6 cellular contexts compared by ENCODE assay signal in genomic region chr6:30615958-30616810, GRCh38. TPM values are rescaled to one million over a fixed set of nuclear protein-coding genes. Genes with fewer than 3 reads are reported as not detected.
A peak's percentile ranks its signal among the peaks of the same experiment; 100 is the strongest.
DNase-seq lines count a peak whose midpoint lies in the region; ATAC-seq and TF ChIP-seq lines count a peak whose summit lies in the region.

No MANE protein-coding gene starts in this region.

- CTCF ChIA-PET in Panc1 (lab: Charles Lee) = no interaction called here

- DNase-seq in HFF-Myc (ENCODE audit: extremely low read depth, low read depth) (no peak), Panc1 (ENCODE audit: low read depth, low spot score) (no peak), posterior vena cava (ENCODE audit: low spot score) (peak; percentile 37), occipital lobe (lab: John Stamatoyannopoulos, UW) (no peak)
- DNase-seq in effector memory CD8-positive, alpha-beta T cell = peak; percentile 41 to 50 (median 45)

- intact Hi-C loops in Panc1 (cut with micrococcal nuclease; ENCODE audit: unreplicated experiment) = no loop called here
- intact Hi-C loops in posterior vena cava (cut with DNase I) = no loop called here

- H3K4me1 ChIP-seq in Panc1 (ENCODE audit: control insufficient read depth, insufficient read depth, low read length) = peaks cover 32% of the 10 kb centered on the region

- no TSS peak for BruUV-seq in Panc1 (replicated peaks; lab: Mats Ljungman, UMichigan)

- peak overlapping the region; percentile 100 for H3K27ac ChIP-seq in Panc1 (ENCODE audit: low read length)

- H3K9me3 Mint-ChIP-seq in effector memory CD8-positive, alpha-beta T cell = no peaks in the 10 kb centered on the region

- no peaks in the 10 kb centered on the region for H3K27me3 ChIP-seq in Panc1 (ENCODE audit: control insufficient read depth, insufficient read depth, low read length)

- no peak for TF ChIP-seq CTCF in HFF-Myc (IDR thresholded peaks at IDR 0.05; ENCODE audit: low read depth, low read length, missing control alignments)
- no peak for TF ChIP-seq CTCF in Panc1 (IDR thresholded peaks at IDR 0.05)

- H3K27ac Mint-ChIP-seq in effector memory CD8-positive, alpha-beta T cell = peak overlapping the region; percentile 100

- H3K36me3 ChIP-seq in Panc1 (ENCODE audit: control insufficient read depth, insufficient read depth, low read length) = peaks cover 19% of the 10 kb centered on the region

- peaks cover 72% of the 10 kb centered on the region for H3K36me3 Mint-ChIP-seq in effector memory CD8-positive, alpha-beta T cell (ENCODE audit: insufficient read depth)

- H3K4me3 Mint-ChIP-seq in effector memory CD8-positive, alpha-beta T cell = peak overlapping the region; percentile 95 to 97

- no peaks in the 10 kb centered on the region for H3K27me3 Mint-ChIP-seq in effector memory CD8-positive, alpha-beta T cell

- in situ Hi-C loops in Panc1 (cut with HindIII; ENCODE audit: low pct_unique_long_range_greater_than_20kb, low sequenced_read_pairs) = no loop called here

- POLR2A ChIA-PET in Panc1 (lab: Charles Lee) = interaction anchor here (0.5 to 0.7 kb wide), 2 partner anchors 43 to 56 kb away, joined by 3 to 4 read pairs; partner anchors contain the start of gene DHX16

- ATAC-seq in Panc1 = no peak
- peak; percentile 3 for ATAC-seq in effector memory CD8-positive, alpha-beta T cell (replicated peaks)
- ATAC-seq in HG03460 (IDR thresholded peaks at IDR 0.05; ENCODE audit: unreplicated experiment) = no peak

- H3K4me3 ChIP-seq in HFF-Myc (replicated peaks; ENCODE audit: low read depth, low read length) (peak overlapping the region; percentile 78), Panc1 (ENCODE audit: low read depth in 2 of 2, low read length in 2 of 2) (peak overlapping the region; percentile 71 to 98)

- H3K9me3 ChIP-seq in Panc1 (ENCODE audit: control insufficient read depth, insufficient read depth, low read depth, low read length) = no peaks in the 10 kb centered on the region

- H3K4me1 Mint-ChIP-seq in effector memory CD8-positive, alpha-beta T cell (ENCODE audit: low read depth in 2 of 2) = peaks cover 36 to 41% of the 10 kb centered on the region in 2 donors

RNA-seq across cellular contexts. Expression of gene PPP1R10, which starts 0.9 kb away (rescaled TPM):
- 82.9 TPM for total RNA-seq in Panc1 (2021; ENCODE audit: unreplicated experiment)
- polyA plus RNA-seq in Panc1 (2012; ENCODE audit: insufficient read length) = 31.9 TPM
- 10 to 100 TPM; 35.2 to 50.7 TPM for total RNA-seq in posterior vena cava
- 55.7 TPM for total RNA-seq in occipital lobe

RNA-seq across cellular contexts. Expression of gene MRPS18B, which starts 1.5 kb away (rescaled TPM):
- total RNA-seq in Panc1 (2021; ENCODE audit: unreplicated experiment) (69.1 TPM), posterior vena cava (10 to 100 TPM; 27.8 to 29.6 TPM), occipital lobe (39.9 TPM)
- polyA plus RNA-seq in Panc1 (2012; ENCODE audit: insufficient read length) = 60.3 TPM

RNA-seq across cellular contexts. Expression of gene ATAT1, which starts 10.5 kb away (rescaled TPM):
- 15.8 TPM for total RNA-seq in Panc1 (2021; ENCODE audit: unreplicated experiment)
- 24.4 TPM for polyA plus RNA-seq in Panc1 (2012; ENCODE audit: insufficient read length)
- total RNA-seq in posterior vena cava = 1 to 10 TPM; 5.2 to 7.2 TPM
- total RNA-seq in occipital lobe = 38.4 TPM

RNA-seq across cellular contexts. Expression of gene C6orf136, which starts 30.7 kb away (rescaled TPM):
- total RNA-seq in Panc1 (2021; ENCODE audit: unreplicated experiment) = 30.8 TPM
- 18.1 TPM for polyA plus RNA-seq in Panc1 (2012; ENCODE audit: insufficient read length)
- 10 to 100 TPM in 1 of 2 donors, 1 to 10 TPM in 1; 8.5 to 13.4 TPM for total RNA-seq in posterior vena cava
- 18.4 TPM for total RNA-seq in occipital lobe

RNA-seq across cellular contexts. Expression of gene ABCF1, which starts 44.9 kb away (rescaled TPM):
- total RNA-seq in Panc1 (2021; ENCODE audit: unreplicated experiment) (94.9 TPM), posterior vena cava (10 to 100 TPM; 39.4 to 42.3 TPM), occipital lobe (17.5 TPM)
- polyA plus RNA-seq in Panc1 (2012; ENCODE audit: insufficient read length) = 93.5 TPM

Comparison
In these comparisons a context has a peak if more than half of its experiments do, and no peak if none do; other contexts are left out.
1. DNase-seq: peak in effector memory CD8-positive, alpha-beta T cell (3 of 3) and posterior vena cava (single experiment); none in HFF-Myc (single experiment), Panc1 (single experiment) and occipital lobe (single experiment).